In the genomic region with DNA sequence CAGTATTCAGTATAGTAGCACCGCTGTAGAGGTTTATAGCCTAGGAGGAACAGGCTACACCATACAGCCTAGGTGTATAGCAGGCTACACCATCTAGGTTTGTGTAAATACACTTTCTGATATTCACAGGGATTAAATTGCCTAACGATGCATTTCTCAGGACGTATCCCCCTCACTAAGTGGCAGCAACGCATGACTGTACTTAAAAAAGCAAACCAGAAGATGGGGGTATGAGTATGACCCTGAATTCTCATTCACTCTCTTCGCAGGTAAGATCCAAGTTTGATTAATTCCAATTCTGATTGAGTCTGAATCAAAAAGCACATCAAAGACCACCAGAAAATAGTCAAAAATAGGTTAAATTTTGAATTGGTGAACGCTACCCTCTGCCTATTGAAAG, we compare ENCODE assay signal across 8 cellular contexts. TPM values are rescaled to one million over a fixed set of nuclear protein-coding genes. Genes with fewer than 3 reads are reported as not detected.
DNase-seq lines count a peak whose midpoint lies in the region; ATAC-seq and TF ChIP-seq lines count a peak whose summit lies in the region.

No MANE protein-coding gene starts in this region.

- H3K4me3 Mint-ChIP-seq in central memory CD8-positive, alpha-beta T cell = peak overlapping the region; percentile 95
- peak overlapping the region; percentile 97 for H3K4me3 Mint-ChIP-seq in natural killer cell treated with Interleukin-12 subunit alpha and Interleukin-12 subunit beta and Interleukin-15 and Interleukin-18, amount 100 ng/mL, for 72 hours

- TF ChIP-seq CTCF in C4-2B (conservative IDR thresholded peaks at IDR 0.05) (no peak), LNCaP clone FGC (IDR thresholded peaks at IDR 0.05; ENCODE audit: control insufficient read depth, extremely low read depth, insufficient read depth) (no peak)

- no peaks in the 10 kb centered on the region for H3K9me3 Mint-ChIP-seq in central memory CD8-positive, alpha-beta T cell
- H3K9me3 Mint-ChIP-seq in natural killer cell treated with Interleukin-12 subunit alpha and Interleukin-12 subunit beta and Interleukin-15 and Interleukin-18, amount 100 ng/mL, for 72 hours = no peaks in the 10 kb centered on the region

- peaks cover 25% of the 10 kb centered on the region for H3K27me3 Mint-ChIP-seq in central memory CD8-positive, alpha-beta T cell
- H3K27me3 Mint-ChIP-seq in natural killer cell treated with Interleukin-12 subunit alpha and Interleukin-12 subunit beta and Interleukin-15 and Interleukin-18, amount 100 ng/mL, for 72 hours = peaks cover 6 to 12% of the 10 kb centered on the region in 2 donors

- peak overlapping the region; percentile 93 for H3K27ac Mint-ChIP-seq in central memory CD8-positive, alpha-beta T cell (ENCODE audit: low read depth)
- peak overlapping the region; percentile 88 to 94 for H3K27ac Mint-ChIP-seq in natural killer cell treated with Interleukin-12 subunit alpha and Interleukin-12 subunit beta and Interleukin-15 and Interleukin-18, amount 100 ng/mL, for 72 hours

- DNase-seq in LNCaP clone FGC (ENCODE audit: low read depth) = no peak
- no peak for DNase-seq in central memory CD8-positive, alpha-beta T cell (ENCODE audit: low spot score in 2 of 2)
- DNase-seq in natural killer cell treated with Interleukin-12 subunit alpha and Interleukin-12 subunit beta and Interleukin-15 and Interleukin-18, amount 100 ng/mL, for 72 hours (ENCODE audit: low spot score) = no peak
- DNase-seq in NCI-H1694 (lab: John Stamatoyannopoulos, UW) = no peak
- no peak for DNase-seq in retina
- DNase-seq in Ammon's horn (ENCODE audit: low spot score) = no peak

- H3K27ac ChIP-seq in C4-2B = peak overlapping the region; percentile 94; the same call in 1 of the 2 replicates

- H3K4me1 Mint-ChIP-seq in central memory CD8-positive, alpha-beta T cell = peaks cover 36% of the 10 kb centered on the region
- peaks cover 25 to 32% of the 10 kb centered on the region in 2 donors for H3K4me1 Mint-ChIP-seq in natural killer cell treated with Interleukin-12 subunit alpha and Interleukin-12 subunit beta and Interleukin-15 and Interleukin-18, amount 100 ng/mL, for 72 hours (ENCODE audit: low read depth in 2 of 2)

- H3K36me3 Mint-ChIP-seq in central memory CD8-positive, alpha-beta T cell (ENCODE audit: insufficient read depth) = peaks cover 19% of the 10 kb centered on the region
- H3K36me3 Mint-ChIP-seq in natural killer cell treated with Interleukin-12 subunit alpha and Interleukin-12 subunit beta and Interleukin-15 and Interleukin-18, amount 100 ng/mL, for 72 hours = peaks cover 29% of the 10 kb centered on the region

- peak overlapping the region; percentile 97 for H3K4me3 ChIP-seq in LNCaP clone FGC (ENCODE audit: low read depth, low read length)

- no peak for ATAC-seq in central memory CD8-positive, alpha-beta T cell (replicated peaks; ENCODE audit: extremely low read depth, poor library complexity, severe bottlenecking)
- ATAC-seq in natural killer cell treated with Interleukin-12 subunit alpha and Interleukin-12 subunit beta and Interleukin-15 and Interleukin-18, amount 100 ng/mL, for 72 hours = no peak
- ATAC-seq in GM19455 (IDR thresholded peaks at IDR 0.05; ENCODE audit: unreplicated experiment) = no peak

RNA-seq across cellular contexts. Expression of a gene that starts 1.0 kb away (rescaled TPM):
- 10 to 100 TPM; 24.7 to 35.7 TPM for total RNA-seq in natural killer cell treated with Interleukin-12 subunit alpha and Interleukin-12 subunit beta and Interleukin-15 and Interleukin-18, amount 100 ng/mL, for 72 hours
